33 cellular contexts compared by ENCODE assay signal in the genomic region with DNA sequence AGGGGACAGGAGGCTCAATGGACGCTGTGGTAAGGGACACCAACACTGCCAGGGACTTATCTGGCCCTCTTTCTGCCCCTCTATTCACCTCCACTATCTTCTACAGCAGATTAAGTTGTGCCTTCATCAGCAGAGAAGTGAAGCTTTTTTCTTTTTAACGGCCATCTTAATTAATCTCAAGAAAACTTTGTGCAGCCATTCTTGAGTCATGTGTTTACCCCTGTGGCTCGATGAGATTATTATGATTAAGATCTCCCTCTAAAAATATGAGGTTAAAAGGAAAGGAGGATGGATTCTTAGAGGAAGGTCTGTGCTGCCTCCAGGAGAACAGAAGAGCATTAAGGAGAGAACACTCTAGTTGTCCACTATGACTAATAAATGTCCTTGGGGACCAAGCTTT. TPM values are rescaled to one million over a fixed set of nuclear protein-coding genes. Genes with fewer than 3 reads are reported as not detected.
"Had no signal": no experiment of that assay in that cellular context is flagged by ENCODE, and none has a peak within 500 bp of the region (broad histone marks: within the 10 kb centered on the region; RNA-seq: fewer than 3 reads in every experiment).

No MANE protein-coding gene starts in this region.

- H3K4me2 ChIP-seq: SK-N-SH had no signal

- H3K27ac ChIP-seq: ascending aorta, cardiac muscle cell, Peyer's patch, SJSA1 had no signal

- H3K9ac ChIP-seq: SK-N-SH had no signal

- H3K27me3 ChIP-seq: ascending aorta, cardiac muscle cell, MG63, Peyer's patch had no signal

- H3K4me1 Mint-ChIP-seq: activated CD4-positive, alpha-beta T cell treated with anti-CD3 and anti-CD28 coated beads for 36 hours; activated CD4-positive, alpha-beta T cell treated with anti-CD3 and anti-CD28 coated beads, Interleukin-2, amount 10 ng/mL, durations not matched to agents 7 days and 5 days; activated naive CD8-positive, alpha-beta T cell treated with anti-CD3 and anti-CD28 coated beads, Interleukin-2, amount 10 ng/mL, durations not matched to agents 7 days and 5 days had no signal

- H3K4me3 ChIP-seq: ascending aorta, cardiac muscle cell, MG63, Peyer's patch, SJSA1 had no signal

- H3K36me3 ChIP-seq: ascending aorta, cardiac muscle cell, MG63, Peyer's patch, SJSA1 had no signal

- H3K9me2 ChIP-seq: SK-N-SH had no signal

- H3K4me1 ChIP-seq: ascending aorta, Peyer's patch, SJSA1 had no signal

- DNase-seq: activated CD4-positive, alpha-beta T cell treated with anti-CD3 and anti-CD28 coated beads for 36 hours; activated CD4-positive, alpha-beta T cell treated with anti-CD3 and anti-CD28 coated beads, Interleukin-2, amount 10 ng/mL, durations not matched to agents 7 days and 5 days; activated CD4-positive, alpha-beta T cell treated with anti-CD3 and anti-CD28 coated beads, Interleukin-2, amount 50 U/mL, for 48 hours; activated CD8-positive, alpha-beta T cell treated with anti-CD3 and anti-CD28 coated beads, Interleukin-2, amount 10 ng/mL, durations not matched to agents 7 days and 5 days; activated gamma-delta T cell; activated naive CD4-positive, alpha-beta T cell treated with Interleukin-2 at 50 U/mL for 16 hours; activated naive CD8-positive, alpha-beta T cell treated with anti-CD3 and anti-CD28 coated beads, Interleukin-2, amount 10 ng/mL, durations not matched to agents 7 days and 5 days; activated T-cell treated with anti-CD3 and anti-CD28 coated beads, Interleukin-2, amount 50 U/mL, for 24 hours; amygdala; Kasumi-1; MG63; NCI-H1048; NCI-H1105 treated with DMSO at 0.1 percent for 48 hours; NCI-H1436; NCI-H1694; NCI-H1930; NCI-H2081 treated with DMSO at 0.1 percent for 48 hours; NCI-H226; NCI-H446 treated with DMSO at 0.1 percent for 48 hours; NCI-H524; PC-3; Peyer's patch; RPMI8226; SHP77 treated with DMSO at 0.1 percent for 48 hours; SK-N-SH had no signal

- H3K36me3 Mint-ChIP-seq: activated naive CD4-positive, alpha-beta T cell treated with anti-CD3 and anti-CD28 coated beads, Interleukin-2, amount 50 U/mL, for 24 hours; activated naive CD8-positive, alpha-beta T cell treated with anti-CD3 and anti-CD28 coated beads, Interleukin-2, amount 10 ng/mL, durations not matched to agents 7 days and 5 days had no signal

- H3K9me3 Mint-ChIP-seq: activated CD4-positive, alpha-beta T cell treated with anti-CD3 and anti-CD28 coated beads, Interleukin-2, amount 10 ng/mL, durations not matched to agents 7 days and 5 days had no signal

- ATAC-seq: activated CD4-positive, alpha-beta T cell treated with anti-CD3 and anti-CD28 coated beads for 36 hours; activated CD8-positive, alpha-beta T cell treated with anti-CD3 and anti-CD28 coated beads, Interleukin-2, amount 10 ng/mL, durations not matched to agents 7 days and 5 days; PC-3 had no signal

- H3K27ac Mint-ChIP-seq: activated CD4-positive, alpha-beta T cell treated with anti-CD3 and anti-CD28 coated beads for 36 hours; activated CD4-positive, alpha-beta T cell treated with anti-CD3 and anti-CD28 coated beads, Interleukin-2, amount 10 ng/mL, durations not matched to agents 7 days and 5 days; activated CD8-positive, alpha-beta T cell treated with anti-CD3 and anti-CD28 coated beads, Interleukin-2, amount 10 ng/mL, durations not matched to agents 7 days and 5 days; activated naive CD4-positive, alpha-beta T cell treated with anti-CD3 and anti-CD28 coated beads, Interleukin-2, amount 50 U/mL, for 24 hours; activated naive CD8-positive, alpha-beta T cell treated with anti-CD3 and anti-CD28 coated beads, Interleukin-2, amount 10 ng/mL, durations not matched to agents 7 days and 5 days; activated T-cell treated with anti-CD3 and anti-CD28 coated beads, Interleukin-2, amount 50 U/mL, for 24 hours; activated T-helper 2 cell treated with anti-CD3 and anti-CD28 coated beads, Interferon-gamma antibody, Interleukin-2, Interleukin-4, amounts not matched to agents 10 μg/mL and 5 μg/mL and 100 μg/mL, durations not matched to agents 14 hours and 24 hours and 36 hours; T-helper 1 cell treated with Interleukin-12 subunit alpha and Interleukin-12 subunit beta and Interleukin-4 antibody, amounts not matched to agents 30 μg/mL and 1 μg/mL, for 36 hours; T-helper 2 cell treated with Interferon-gamma antibody and Interleukin-4, amounts not matched to agents 5 μg/mL and 100 μg/mL, for 36 hours had no signal

- H3K9me3 ChIP-seq: ascending aorta, MG63, Peyer's patch, SJSA1, SK-N-SH had no signal

- H3K27me3 Mint-ChIP-seq: activated CD4-positive, alpha-beta T cell treated with anti-CD3 and anti-CD28 coated beads for 36 hours; activated CD4-positive, alpha-beta T cell treated with anti-CD3 and anti-CD28 coated beads, Interleukin-2, amount 10 ng/mL, durations not matched to agents 7 days and 5 days; activated naive CD4-positive, alpha-beta T cell treated with anti-CD3 and anti-CD28 coated beads, Interleukin-2, amount 50 U/mL, for 24 hours; activated naive CD8-positive, alpha-beta T cell treated with anti-CD3 and anti-CD28 coated beads, Interleukin-2, amount 10 ng/mL, durations not matched to agents 7 days and 5 days; activated T-cell treated with anti-CD3 and anti-CD28 coated beads, Interleukin-2, amount 50 U/mL, for 24 hours had no signal

- H3K4me3 Mint-ChIP-seq: activated CD4-positive, alpha-beta T cell treated with anti-CD3 and anti-CD28 coated beads for 36 hours; activated CD4-positive, alpha-beta T cell treated with anti-CD3 and anti-CD28 coated beads, Interleukin-2, amount 10 ng/mL, durations not matched to agents 7 days and 5 days; activated CD8-positive, alpha-beta T cell treated with anti-CD3 and anti-CD28 coated beads, Interleukin-2, amount 10 ng/mL, durations not matched to agents 7 days and 5 days; activated naive CD4-positive, alpha-beta T cell treated with anti-CD3 and anti-CD28 coated beads, Interleukin-2, amount 50 U/mL, for 24 hours; activated naive CD8-positive, alpha-beta T cell treated with anti-CD3 and anti-CD28 coated beads, Interleukin-2, amount 10 ng/mL, durations not matched to agents 7 days and 5 days; activated T-cell treated with anti-CD3 and anti-CD28 coated beads, Interleukin-2, amount 50 U/mL, for 24 hours; T-helper 1 cell treated with Interleukin-12 subunit alpha and Interleukin-12 subunit beta and Interleukin-4 antibody, amounts not matched to agents 30 μg/mL and 1 μg/mL, for 36 hours; T-helper 2 cell treated with Interferon-gamma antibody and Interleukin-4, amounts not matched to agents 5 μg/mL and 100 μg/mL, for 36 hours had no signal

RNA-seq across cellular contexts. Expression of a gene that starts 32.4 kb away (rescaled TPM):
- total RNA-seq: activated T-helper 2 cell treated with anti-CD3 and anti-CD28 coated beads, Interferon-gamma antibody, Interleukin-2, Interleukin-4, amounts not matched to agents 10 μg/mL and 5 μg/mL and 100 μg/mL, durations not matched to agents 14 hours and 24 hours and 36 hours; ascending aorta; cardiac muscle cell; PC-3; SJSA1 had no signal
- polyA plus RNA-seq: adipose tissue, cardiac muscle cell, SK-N-SH had no signal
